Comparison of ENCODE assay signal across 11 cellular contexts in genomic region chr15:94238539-94239118, GRCh38. TPM values are rescaled to one million over a fixed set of nuclear protein-coding genes. Genes with fewer than 3 reads are reported as not detected.
DNase-seq lines count a peak whose midpoint lies in the region; ATAC-seq and TF ChIP-seq lines count a peak whose summit lies in the region.
"Had no signal": no experiment of that assay in that cellular context is flagged by ENCODE, and none has a peak within 500 bp of the region (broad histone marks: within the 10 kb centered on the region; RNA-seq: fewer than 3 reads in every experiment).

No MANE protein-coding gene starts in this region.

- H3K9ac ChIP-seq in smooth muscle cell (ENCODE audit: low read depth) = no peak overlapping the region
- H3K9ac ChIP-seq: neural progenitor cell had no signal

- no peak for TF ChIP-seq CTCF in CD8-positive, alpha-beta T cell (IDR thresholded peaks at IDR 0.05)
- TF ChIP-seq CTCF in progenitor cell of endocrine pancreas (IDR thresholded peaks at IDR 0.05; ENCODE audit: unreplicated experiment) (no peak), smooth muscle cell (IDR thresholded peaks at IDR 0.05; ENCODE audit: borderline replicate concordance, insufficient read depth, poor library complexity, severe bottlenecking) (no peak)

- no peak overlapping the region for H3K4me3 Mint-ChIP-seq in CD8-positive, alpha-beta T cell
- no peak overlapping the region for H3K4me3 Mint-ChIP-seq in activated CD4-positive, alpha-beta memory T cell treated with anti-CD3 and anti-CD28 coated beads for 36 hours
- H3K4me3 Mint-ChIP-seq in progenitor cell of endocrine pancreas (ENCODE audit: low read depth) = no peak overlapping the region
- H3K4me3 Mint-ChIP-seq: neural progenitor cell had no signal

- no peak for ATAC-seq in CD8-positive, alpha-beta T cell
- ATAC-seq in GM19463 (IDR thresholded peaks at IDR 0.05; ENCODE audit: unreplicated experiment) (peak; percentile 85), HG03196 (IDR thresholded peaks at IDR 0.05; ENCODE audit: unreplicated experiment) (peak; percentile 76), Right ventricle myocardium superior (ENCODE audit: poor library complexity) (no peak)

- no peaks in the 10 kb centered on the region for H3K4me1 ChIP-seq in CD8-positive, alpha-beta T cell (ENCODE audit: insufficient read depth, low read length)
- H3K4me1 ChIP-seq in smooth muscle cell (ENCODE audit: low read depth) = peaks cover 4% of the 10 kb centered on the region
- H3K4me1 ChIP-seq: neural progenitor cell had no signal

- H3K27me3 Mint-ChIP-seq in CD8-positive, alpha-beta T cell (ENCODE audit: low read depth) = no peaks in the 10 kb centered on the region
- H3K27me3 Mint-ChIP-seq in activated CD4-positive, alpha-beta memory T cell treated with anti-CD3 and anti-CD28 coated beads for 36 hours = no peaks in the 10 kb centered on the region
- peaks cover 7% of the 10 kb centered on the region for H3K27me3 Mint-ChIP-seq in progenitor cell of endocrine pancreas

- H3K79me2 ChIP-seq in smooth muscle cell (ENCODE audit: low read depth) = peaks cover 23% of the 10 kb centered on the region

- H3F3A ChIP-seq in smooth muscle cell (ENCODE audit: low read depth) = peaks cover 7% of the 10 kb centered on the region

- intact Hi-C loops in CD8-positive, alpha-beta T cell (cut with DNase I, micrococcal nuclease) = no loop called here
- intact Hi-C loops in activated CD4-positive, alpha-beta memory T cell treated with anti-CD3 and anti-CD28 coated beads for 36 hours (cut with micrococcal nuclease) = no loop called here
- intact Hi-C loops in Right ventricle myocardium superior (cut with DNase I) = loop anchor here (10.0 kb wide), 2 partner anchors 46 to 664 kb away; no protein-coding TSS in a partner anchor

- no peak overlapping the region for H2AFZ ChIP-seq in smooth muscle cell (ENCODE audit: low read depth)
- H2AFZ ChIP-seq: neural progenitor cell had no signal

- no peaks in the 10 kb centered on the region for H3K9me3 Mint-ChIP-seq in CD8-positive, alpha-beta T cell
- no peaks in the 10 kb centered on the region for H3K9me3 Mint-ChIP-seq in activated CD4-positive, alpha-beta memory T cell treated with anti-CD3 and anti-CD28 coated beads for 36 hours
- H3K9me3 Mint-ChIP-seq in progenitor cell of endocrine pancreas (ENCODE audit: low read depth) = no peaks in the 10 kb centered on the region
- H3K9me3 Mint-ChIP-seq: neural progenitor cell had no signal

- peaks cover 45% of the 10 kb centered on the region for H3K4me1 Mint-ChIP-seq in CD8-positive, alpha-beta T cell (ENCODE audit: low read depth)
- peaks cover 67% of the 10 kb centered on the region for H3K4me1 Mint-ChIP-seq in activated CD4-positive, alpha-beta memory T cell treated with anti-CD3 and anti-CD28 coated beads for 36 hours (ENCODE audit: low read depth)
- H3K4me1 Mint-ChIP-seq in progenitor cell of endocrine pancreas (ENCODE audit: low read depth) = peaks cover 6% of the 10 kb centered on the region
- H3K4me1 Mint-ChIP-seq: neural progenitor cell had no signal

- DNase-seq in CD8-positive, alpha-beta T cell = no peak
- no peak for DNase-seq in activated CD4-positive, alpha-beta memory T cell treated with anti-CD3 and anti-CD28 coated beads for 36 hours
- no peak for DNase-seq in progenitor cell of endocrine pancreas (ENCODE audit: low spot score, unreplicated experiment)
- no peak for DNase-seq in NCI-H82 treated with DMSO at 0.1 percent for 48 hours (lab: John Stamatoyannopoulos, UW; ENCODE audit: unreplicated experiment)
- DNase-seq in Right ventricle myocardium superior = no peak
- DNase-seq in smooth muscle cell (lab: John Stamatoyannopoulos, UW; ENCODE audit: unreplicated experiment) = no peak
- DNase-seq: activated naive CD4-positive, alpha-beta T cell treated with anti-CD3 and anti-CD28 coated beads, Interleukin-2, amount 50 U/mL, for 16 hours; DND-41 had no signal

- H4K20me1 ChIP-seq in smooth muscle cell (ENCODE audit: low read depth) = peaks cover 23% of the 10 kb centered on the region

- H3K27ac ChIP-seq in CD8-positive, alpha-beta T cell (ENCODE audit: low read depth, low read length) = no peak overlapping the region
- no peak overlapping the region for H3K27ac ChIP-seq in smooth muscle cell (ENCODE audit: low read depth)
- H3K27ac ChIP-seq: neural progenitor cell had no signal

- H3K36me3 ChIP-seq in CD8-positive, alpha-beta T cell (ENCODE audit: insufficient read depth, low read length) = no peaks in the 10 kb centered on the region
- H3K36me3 ChIP-seq in smooth muscle cell (ENCODE audit: low read depth) = no peaks in the 10 kb centered on the region
- H3K36me3 ChIP-seq: neural progenitor cell had no signal

- H3K4me3 ChIP-seq in CD8-positive, alpha-beta T cell (ENCODE audit: low read depth, low read length) = no peak overlapping the region
- no peak overlapping the region for H3K4me3 ChIP-seq in smooth muscle cell
- H3K4me3 ChIP-seq: neural progenitor cell had no signal

- no peaks in the 10 kb centered on the region for H3K9me3 ChIP-seq in CD8-positive, alpha-beta T cell (ENCODE audit: low read length)
- H3K9me3 ChIP-seq in smooth muscle cell (replicated peaks; ENCODE audit: low read depth) = no peaks in the 10 kb centered on the region

- CTCF ChIA-PET in CD8-positive, alpha-beta T cell (lab: Charles Lee) = interaction anchor here (2.4 kb wide), 1 partner anchor 8 kb away, joined by 11 read pairs; the partner anchor contains the start of gene MCTP2
- CTCF ChIA-PET in activated CD4-positive, alpha-beta memory T cell treated with anti-CD3 and anti-CD28 coated beads for 36 hours (lab: Charles Lee) = interaction anchor here (1.6 kb wide), 1 partner anchor 85 kb away, joined by 7 read pairs; no protein-coding TSS in a partner anchor

- no peak overlapping the region for H3K4me2 ChIP-seq in smooth muscle cell
- H3K4me2 ChIP-seq: neural progenitor cell had no signal

- H3K36me3 Mint-ChIP-seq in CD8-positive, alpha-beta T cell = peaks cover 2% of the 10 kb centered on the region
- peaks cover 4% of the 10 kb centered on the region for H3K36me3 Mint-ChIP-seq in activated CD4-positive, alpha-beta memory T cell treated with anti-CD3 and anti-CD28 coated beads for 36 hours
- H3K36me3 Mint-ChIP-seq in progenitor cell of endocrine pancreas (ENCODE audit: insufficient read depth) = no peaks in the 10 kb centered on the region
- H3K36me3 Mint-ChIP-seq: neural progenitor cell had no signal

- no peaks in the 10 kb centered on the region for H3K27me3 ChIP-seq in CD8-positive, alpha-beta T cell (ENCODE audit: insufficient read depth, low read length)
- H3K27me3 ChIP-seq in smooth muscle cell (ENCODE audit: low read depth) = no peaks in the 10 kb centered on the region

- H3K27ac Mint-ChIP-seq in CD8-positive, alpha-beta T cell = peak overlapping the region; percentile 82
- H3K27ac Mint-ChIP-seq in activated CD4-positive, alpha-beta memory T cell treated with anti-CD3 and anti-CD28 coated beads for 36 hours = peak overlapping the region; percentile 12
- H3K27ac Mint-ChIP-seq in progenitor cell of endocrine pancreas = no peak overlapping the region
- H3K27ac Mint-ChIP-seq: neural progenitor cell had no signal

- 88% methylated on average over 4 of the region's 4 CpGs for WGBS in smooth muscle cell (ENCODE audit: low lambda C conversion rate)

- POLR2A ChIA-PET in CD8-positive, alpha-beta T cell (lab: Charles Lee) = interaction anchor here (1.5 kb wide), 1 partner anchor 9 kb away, joined by 4 read pairs; no protein-coding TSS in a partner anchor
- POLR2A ChIA-PET in activated CD4-positive, alpha-beta memory T cell treated with anti-CD3 and anti-CD28 coated beads for 36 hours (lab: Charles Lee) = no interaction called here

RNA-seq across cellular contexts. Expression of gene MCTP2, which starts 7.3 kb away (rescaled TPM):
- total RNA-seq in CD8-positive, alpha-beta T cell = 10 to 100 TPM; 11.2 to 16.5 TPM
- total RNA-seq in activated CD4-positive, alpha-beta memory T cell treated with anti-CD3 and anti-CD28 coated beads for 36 hours = 10 to 100 TPM; 38.5 to 41.7 TPM
- 2.6 and 5.4 TPM in 2 replicates for total RNA-seq in progenitor cell of endocrine pancreas
- 1.2 TPM for total RNA-seq in Right ventricle myocardium superior
- 32.1 and 59.8 TPM in 2 replicates for total RNA-seq in smooth muscle cell
- polyA plus RNA-seq in smooth muscle cell = 9.9 and 12.1 TPM in 2 replicates

Comparison
In these comparisons a context has a peak if more than half of its experiments do, and no peak if none do; other contexts are left out.
1. ATAC-seq: peak in GM19463 (single experiment) and HG03196 (single experiment); none in CD8-positive, alpha-beta T cell (single experiment) and Right ventricle myocardium superior (single experiment).